Comparison of ENCODE assay signal across 7 cellular contexts in genomic region chr1:148424138-148425003, GRCh38. TPM values are rescaled to one million over a fixed set of nuclear protein-coding genes. Genes with fewer than 3 reads are reported as not detected.
DNase-seq lines count a peak whose midpoint lies in the region; ATAC-seq, FAIRE-seq and TF ChIP-seq lines count a peak whose summit lies in the region.
"Not testable (repeated sequence)": the region's sequence is repeated elsewhere in the genome, so short reads cannot be mapped to it uniquely, and the experiment has no call there.

No MANE protein-coding gene starts in this region.

- intact Hi-C loops in mammary epithelial cell (cut with micrococcal nuclease); HepG2 (cut with micrococcal nuclease; ENCODE audit: unreplicated experiment); prostate gland (cut with DNase I): not testable (repeated sequence)

- H3K9me3 Mint-ChIP-seq in WTC11 = not testable (repeated sequence)

- BruUV-seq in mammary epithelial cell (replicated peaks; lab: Mats Ljungman, UMichigan) = not testable (repeated sequence)
- TSS peak; percentile 88 for BruUV-seq in HepG2 (replicated peaks; lab: Mats Ljungman, UMichigan)

- not testable (repeated sequence) for H3K9me3 ChIP-seq in mammary epithelial cell (replicated peaks; ENCODE audit: insufficient read depth, low read length); HepG2 (ENCODE audit: low read length); prostate gland

- not testable (repeated sequence) for H3K27ac Mint-ChIP-seq in WTC11

- POLR2A ChIA-PET in WTC11 (lab: Charles Lee) = not testable (repeated sequence)
- POLR2A ChIA-PET in HepG2 (lab: Yijun Ruan, JAX) = interaction anchor here (1.0 to 1.6 kb wide), 2 partner anchors 22 to 36 kb away, joined by 7 to 11 read pairs; no protein-coding TSS in a partner anchor

- H3K4me1 ChIP-seq in mammary epithelial cell (ENCODE audit: insufficient read depth, low read length) (peaks cover 37% of the 10 kb centered on the region), HepG2 (ENCODE audit: insufficient read depth, low read length) (peaks cover 68% of the 10 kb centered on the region)
- H3K4me1 ChIP-seq in prostate gland (replicated peaks) = not testable (repeated sequence)

- not testable (repeated sequence) for TF ChIP-seq CTCF in WTC11 (IDR thresholded peaks at IDR 0.05); mammary epithelial cell (conservative IDR thresholded peaks at IDR 0.05 in 1 of 2, IDR thresholded peaks at IDR 0.05 in 1 of 2; ENCODE audit: extremely low read depth in 1 of 2, insufficient read depth in 1 of 2, low read depth in 1 of 2, low read length in 2 of 2); fibroblast of villous mesenchyme (IDR thresholded peaks at IDR 0.05; ENCODE audit: insufficient read depth, low read depth, low read length); HepG2 (CRISPR knock-in tag; IDR thresholded peaks at IDR 0.05); prostate gland (IDR thresholded peaks at IDR 0.05)

- TF ChIP-seq RAD21 in HepG2 (CRISPR knock-in tag; IDR thresholded peaks at IDR 0.05) = not testable (repeated sequence)

- H4K20me1 ChIP-seq in mammary epithelial cell (ENCODE audit: insufficient read depth, low read length); HepG2 (ENCODE audit: insufficient read depth, low read length): not testable (repeated sequence)

- not testable (repeated sequence) for H3K27me3 Mint-ChIP-seq in WTC11 (ENCODE audit: low read depth)

- H3K9ac ChIP-seq in mammary epithelial cell (ENCODE audit: insufficient read depth, low read length) = peak overlapping the region; percentile 48
- peak overlapping the region; percentile 24; the same call in 1 of the 2 replicates for H3K9ac ChIP-seq in HepG2 (ENCODE audit: insufficient read depth, low read depth, low read length)

- H3K27ac ChIP-seq in mammary epithelial cell (ENCODE audit: insufficient read depth, low read depth, low read length) = peak overlapping the region; percentile 68
- peak overlapping the region; percentile 73 for H3K27ac ChIP-seq in HepG2 (ENCODE audit: extremely low read length, insufficient read depth, low read length)
- not testable (repeated sequence) for H3K27ac ChIP-seq in prostate gland

- H3K79me2 ChIP-seq in mammary epithelial cell (ENCODE audit: insufficient read depth, low read length); HepG2 (ENCODE audit: insufficient read depth, low read length): not testable (repeated sequence)

- H3K4me1 Mint-ChIP-seq in WTC11 = not testable (repeated sequence)

- peak; percentile 20 to 58; a peak in 1 of 4 replicates for TF ChIP-seq EP300 in HepG2 (IDR thresholded peaks at IDR 0.05; ENCODE audit: low read depth in 2 of 2, low read length in 2 of 2)
- peak; percentile 15; the same call in 1 of the 2 replicates for TF ChIP-seq EP300 in HepG2 (CRISPR knock-in tag; IDR thresholded peaks at IDR 0.05; ENCODE audit: borderline replicate concordance)

- FAIRE-seq in HepG2 (lab: Jason Lieb, UNC) = not testable (repeated sequence)

- H3K27me3 ChIP-seq in mammary epithelial cell (ENCODE audit: insufficient read depth, low read length); HepG2 (ENCODE audit: control insufficient read depth in 1 of 2, insufficient read depth in 2 of 2, low read length in 2 of 2); prostate gland (replicated peaks; ENCODE audit: insufficient read depth): not testable (repeated sequence)

- not testable (repeated sequence) for H3K36me3 Mint-ChIP-seq in WTC11

- H2AFZ ChIP-seq in mammary epithelial cell (ENCODE audit: low read depth, low read length); HepG2 (ENCODE audit: low read length): not testable (repeated sequence)

- H3K36me3 ChIP-seq in mammary epithelial cell (ENCODE audit: insufficient read depth, low read length); HepG2 (replicated peaks in 1 of 2; ENCODE audit: control insufficient read depth in 1 of 2, insufficient read depth in 2 of 2, low read length in 2 of 2); prostate gland: not testable (repeated sequence)

- H3K4me3 Mint-ChIP-seq in WTC11 = not testable (repeated sequence)

- not testable (repeated sequence) for ATAC-seq in WTC11
- peak; percentile 94 for ATAC-seq in HepG2

- peak overlapping the region; percentile 30 for H3K4me2 ChIP-seq in mammary epithelial cell (ENCODE audit: insufficient read depth, low read depth, low read length)
- peak overlapping the region; percentile 50 for H3K4me2 ChIP-seq in HepG2 (ENCODE audit: low read depth, low read length)

- 0 out of 4 replicates have a peak, but pooled peaks of 1 of the 2 experiments have one; percentile 34 for TF ChIP-seq POLR2A in HepG2 (IDR thresholded peaks at IDR 0.05; ENCODE audit: insufficient read depth in 1 of 2, low read depth in 2 of 2, low read length in 2 of 2)
- not testable (repeated sequence) for TF ChIP-seq POLR2A in prostate gland (IDR thresholded peaks at IDR 0.05)

- dilution Hi-C loops in mammary epithelial cell (cut with HindIII; ENCODE audit: low sequenced_read_pairs) = not testable (repeated sequence)

- in situ Hi-C loops in mammary epithelial cell (cut with MboI; ENCODE audit: low sequenced_read_pairs in 2 of 2); HepG2 (cut with HindIII; ENCODE audit: extremely low pct_ligation_motif_present, low pct_unique_long_range_greater_than_20kb): not testable (repeated sequence)

- DNase-seq in EL (peak; percentile 79), NCI-H226 (peak; percentile 31), mammary epithelial cell (peak; percentile 87), fibroblast of villous mesenchyme (ENCODE audit: low read depth) (peak; percentile 42), HepG2 (ENCODE audit: low spot score) (peak; percentile 94), prostate gland (ENCODE audit: low spot score) (peak; percentile 8)
- not testable (repeated sequence) for DNase-seq in WTC11 (ENCODE audit: low spot score)

- CTCF ChIA-PET in WTC11 (lab: Charles Lee); mammary epithelial cell (lab: Charles Lee; ENCODE audit: low non-redundant PET); HepG2 (lab: Yijun Ruan, JAX; ENCODE audit: low intra/inter-chr PET ratio, low total read pairs): not testable (repeated sequence)

- not testable (repeated sequence) for H3K4me3 ChIP-seq in mammary epithelial cell (replicated peaks in 1 of 3; ENCODE audit: insufficient read depth in 1 of 3, low read depth in 2 of 3, low read length in 3 of 3); fibroblast of villous mesenchyme (ENCODE audit: low read depth, low read length); HepG2 (replicated peaks in 1 of 3; ENCODE audit: insufficient read depth in 1 of 3, low read depth in 2 of 3, low read length in 3 of 3); prostate gland

- no CpG with 5 or more reads among the region's 1 CpG for WGBS in mammary epithelial cell (ENCODE audit: low coverage, missing lambda C conversion rate)
- 19% methylated on average over 1 of the region's 1 CpG for WGBS in HepG2 (ENCODE audit: low lambda C conversion rate)
- 79% methylated on average over 1 of the region's 1 CpG for WGBS in prostate gland

TF ChIP-seq in WTC11, 78 proteins besides CTCF, POLR2A, EP300 and RAD21:
- TF ChIP-seq GABPB1 (CRISPR knock-in tag; IDR thresholded peaks at IDR 0.05) = peak; percentile 58; the same call in 1 of the 2 replicates

TF ChIP-seq in HepG2, 621 proteins besides CTCF, POLR2A, EP300 and RAD21 (continues in another document):
- peak; percentile 59; the same call in 1 of the 2 replicates for TF ChIP-seq ATF2 (CRISPR knock-in tag; IDR thresholded peaks at IDR 0.05)

RNA-seq across cellular contexts. Expression of gene PPIAL4G, which starts 58.7 kb away (rescaled TPM):
- total RNA-seq in WTC11 (2021) (not detected in 3 replicates), mammary epithelial cell (not detected), fibroblast of villous mesenchyme (not detected in 2 replicates), HepG2 (2016; rRNA removed; fragmentation: Illumina TruSeq; extraction: Trizol) (not detected in 2 replicates), prostate gland (not detected)
- polyA plus RNA-seq in mammary epithelial cell (not detected), HepG2 (2011; rRNA removed) (not detected in 2 replicates)
- not detected for polyA minus RNA-seq in mammary epithelial cell
- not detected in 2 replicates for total RNA-seq in HepG2 (2016; cell fraction: cytosol; rRNA removed; fragmentation: Illumina TruSeq; extraction: Trizol; ENCODE audit: low read depth)
- not detected in 2 replicates for total RNA-seq in HepG2 (2016; cell fraction: insoluble cytoplasmic fraction; rRNA removed; fragmentation: Illumina TruSeq; extraction: Trizol)
- total RNA-seq in HepG2 (2016; cell fraction: membrane; rRNA removed; fragmentation: Illumina TruSeq; extraction: Trizol) = not detected in 2 replicates
- total RNA-seq in HepG2 (2016; cell fraction: nucleus; rRNA removed; fragmentation: Illumina TruSeq; extraction: Trizol) = not detected in 2 replicates
- not detected in 2 replicates for polyA plus RNA-seq in HepG2 (2011; cell fraction: cytosol; rRNA removed)
- polyA plus RNA-seq in HepG2 (2011; cell fraction: nucleus; rRNA removed) = not detected in 2 replicates
- not detected in 2 replicates for polyA plus RNA-seq in HepG2 (2012)
- not detected in 2 replicates for polyA plus RNA-seq in HepG2 (2016; cell fraction: cytosol; fragmentation: Illumina TruSeq; extraction: Trizol; ENCODE audit: low read depth)
- polyA plus RNA-seq in HepG2 (2016; cell fraction: insoluble cytoplasmic fraction; fragmentation: Illumina TruSeq; extraction: Trizol; ENCODE audit: low read depth) = not detected in 2 replicates
- polyA plus RNA-seq in HepG2 (2016; cell fraction: membrane; fragmentation: Illumina TruSeq; extraction: Trizol; ENCODE audit: low read depth) = not detected in 2 replicates
- not detected in 2 replicates for polyA plus RNA-seq in HepG2 (2016; cell fraction: nucleus; fragmentation: Illumina TruSeq; extraction: Trizol; ENCODE audit: insufficient read depth, low read depth)
- not detected in 2 replicates for polyA minus RNA-seq in HepG2 (2011; rRNA and poly(A)+ RNA removed; ENCODE audit: low replicate concordance)
- polyA minus RNA-seq in HepG2 (2011; cell fraction: cytosol; rRNA and poly(A)+ RNA removed) = not detected in 2 replicates
- 0.12 TPM in 1 of 2 replicates, not detected in the other for polyA minus RNA-seq in HepG2 (2011; cell fraction: nucleus; rRNA and poly(A)+ RNA removed)
